ENCODE assay signal across 14 cellular contexts in genomic region chr4:157372154-157372553, GRCh38.
DNase-seq lines count a peak whose midpoint lies in the region; ATAC-seq lines count a peak whose summit lies in the region.
"Had no signal": no experiment of that assay in that cellular context is flagged by ENCODE, and none has a peak within 500 bp of the region (broad histone marks: within the 10 kb centered on the region; RNA-seq: fewer than 3 reads in every experiment).

No MANE protein-coding gene starts in this region.

- no peak overlapping the region for H3K27ac Mint-ChIP-seq in activated T-helper 2 cell treated with anti-CD3 and anti-CD28 coated beads, Interferon-gamma antibody, Interleukin-2, Interleukin-4, amounts not matched to agents 10 μg/mL and 5 μg/mL and 100 μg/mL, durations not matched to agents 14 hours and 24 hours and 36 hours
- H3K27ac Mint-ChIP-seq: B cell; CD4-positive, alpha-beta T cell; H9 had no signal

- peaks cover 5% of the 10 kb centered on the region for H3K9me3 Mint-ChIP-seq in activated T-helper 2 cell treated with anti-CD3 and anti-CD28 coated beads, Interferon-gamma antibody, Interleukin-2, Interleukin-4, amounts not matched to agents 10 μg/mL and 5 μg/mL and 100 μg/mL, durations not matched to agents 14 hours and 24 hours and 36 hours
- H3K9me3 Mint-ChIP-seq: CD4-positive, alpha-beta T cell; H9 had no signal

- DNase-seq in NCI-H2029 treated with DMSO at 0.1 percent for 48 hours (lab: John Stamatoyannopoulos, UW): peak; percentile 68
- no peak for DNase-seq in NCI-H2029 (lab: John Stamatoyannopoulos, UW)
- DNase-seq in NCI-H1930 (lab: John Stamatoyannopoulos, UW): peak; percentile 81 to 85
- peak; percentile 80 for DNase-seq in NCI-H2227 treated with DMSO at 0.1 percent for 48 hours (lab: John Stamatoyannopoulos, UW)
- DNase-seq in activated T-helper 2 cell treated with anti-CD3 and anti-CD28 coated beads, Interferon-gamma antibody, Interleukin-2, Interleukin-4, amounts not matched to agents 10 μg/mL and 5 μg/mL and 100 μg/mL, durations not matched to agents 14 hours and 24 hours and 36 hours (ENCODE audit: low spot score): no peak
- DNase-seq: C1 segment of cervical spinal cord; CD4-positive, alpha-beta T cell; GF-D8; GOT3; H9 had no signal

- no peaks in the 10 kb centered on the region for H3K27me3 Mint-ChIP-seq in activated T-helper 2 cell treated with anti-CD3 and anti-CD28 coated beads, Interferon-gamma antibody, Interleukin-2, Interleukin-4, amounts not matched to agents 10 μg/mL and 5 μg/mL and 100 μg/mL, durations not matched to agents 14 hours and 24 hours and 36 hours (ENCODE audit: low read depth)
- H3K27me3 Mint-ChIP-seq: B cell; CD4-positive, alpha-beta T cell had no signal

- no peaks in the 10 kb centered on the region for H3K4me1 Mint-ChIP-seq in activated T-helper 2 cell treated with anti-CD3 and anti-CD28 coated beads, Interferon-gamma antibody, Interleukin-2, Interleukin-4, amounts not matched to agents 10 μg/mL and 5 μg/mL and 100 μg/mL, durations not matched to agents 14 hours and 24 hours and 36 hours (ENCODE audit: low read depth)
- H3K4me1 Mint-ChIP-seq: B cell had no signal

- ATAC-seq in HG02623 (IDR thresholded peaks at IDR 0.05; ENCODE audit: unreplicated experiment) (no peak), HG02571 (IDR thresholded peaks at IDR 0.05; ENCODE audit: unreplicated experiment) (no peak)
- ATAC-seq: HepG2 had no signal

- H3K4me3 Mint-ChIP-seq in activated T-helper 2 cell treated with anti-CD3 and anti-CD28 coated beads, Interferon-gamma antibody, Interleukin-2, Interleukin-4, amounts not matched to agents 10 μg/mL and 5 μg/mL and 100 μg/mL, durations not matched to agents 14 hours and 24 hours and 36 hours (ENCODE audit: low read depth): no peak overlapping the region
- H3K4me3 Mint-ChIP-seq: B cell; CD4-positive, alpha-beta T cell; H9 had no signal

- H3K36me3 Mint-ChIP-seq in activated T-helper 2 cell treated with anti-CD3 and anti-CD28 coated beads, Interferon-gamma antibody, Interleukin-2, Interleukin-4, amounts not matched to agents 10 μg/mL and 5 μg/mL and 100 μg/mL, durations not matched to agents 14 hours and 24 hours and 36 hours (ENCODE audit: low read depth): no peaks in the 10 kb centered on the region

- intact Hi-C loops in activated T-helper 2 cell treated with anti-CD3 and anti-CD28 coated beads, Interferon-gamma antibody, Interleukin-2, Interleukin-4, amounts not matched to agents 10 μg/mL and 5 μg/mL and 100 μg/mL, durations not matched to agents 14 hours and 24 hours and 36 hours (cut with micrococcal nuclease): no loop called here

Comparison
In these comparisons a context has a peak if more than half of its experiments do, and no peak if none do; other contexts are left out.
1. DNase-seq: peak in NCI-H2029 treated with DMSO at 0.1 percent for 48 hours (single experiment), NCI-H1930 (2 of 2) and NCI-H2227 treated with DMSO at 0.1 percent for 48 hours (single experiment); none in NCI-H2029 (single experiment) and activated T-helper 2 cell treated with anti-CD3 and anti-CD28 coated beads, Interferon-gamma antibody, Interleukin-2, Interleukin-4, amounts not matched to agents 10 μg/mL and 5 μg/mL and 100 μg/mL, durations not matched to agents 14 hours and 24 hours and 36 hours (single experiment).